In genomic region chr17:57923182-57923872, GRCh38 we compare ENCODE assay signal across 16 cellular contexts. TPM values are rescaled to one million over a fixed set of nuclear protein-coding genes. Genes with fewer than 3 reads are reported as not detected.
A peak's percentile ranks its signal among the peaks of the same experiment; 100 is the strongest.
DNase-seq lines count a peak whose midpoint lies in the region; ATAC-seq and TF ChIP-seq lines count a peak whose summit lies in the region.
"Had no signal": no experiment of that assay in that cellular context is flagged by ENCODE, and none has a peak within 500 bp of the region (broad histone marks: within the 10 kb centered on the region; RNA-seq: fewer than 3 reads in every experiment).

No MANE protein-coding gene starts in this region.

- ATAC-seq in gastroesophageal sphincter = no peak
- no peak for ATAC-seq in HG03280 (IDR thresholded peaks at IDR 0.05; ENCODE audit: unreplicated experiment)
- ATAC-seq in GM21423 (IDR thresholded peaks at IDR 0.05; ENCODE audit: unreplicated experiment) = no peak

- POLR2A ChIA-PET in RWPE1 (lab: Yijun Ruan, JAX; ENCODE audit: low non-redundant PET) = no interaction called here

- H3K9ac ChIP-seq in BLaER1 = no peak overlapping the region

- H3K36me3 ChIP-seq in BLaER1 = no peaks in the 10 kb centered on the region
- no peaks in the 10 kb centered on the region for H3K36me3 ChIP-seq in gastroesophageal sphincter
- no peaks in the 10 kb centered on the region for H3K36me3 ChIP-seq in sigmoid colon
- H3K36me3 ChIP-seq: SJCRH30 had no signal

- intact Hi-C loops in sigmoid colon (cut with DNase I) = no loop called here

- H3K4me3 ChIP-seq in BLaER1 (no peak overlapping the region), gastroesophageal sphincter (no peak overlapping the region), sigmoid colon (no peak overlapping the region)
- H3K4me3 ChIP-seq: SJCRH30 had no signal

- TF ChIP-seq EP300 in gastroesophageal sphincter (IDR thresholded peaks at IDR 0.05) (no peak), sigmoid colon (IDR thresholded peaks at IDR 0.05) (no peak)

- 88 to 92% methylated on average over 1 to 2 of the region's 5 CpGs for WGBS in gastroesophageal sphincter (ENCODE audit: low coverage in 1 of 2), 2 donors
- 84 to 88% methylated on average over 5 of the region's 5 CpGs for WGBS in sigmoid colon, 2 donors

- peaks cover 8% of the 10 kb centered on the region; the same call in 1 of the 2 replicates for H4K20me1 ChIP-seq in BLaER1

- DNase-seq in RWPE1 (ENCODE audit: low spot score) (no peak), sigmoid colon (no peak), NCI-H1436 treated with DMSO at 0.1 percent for 48 hours (lab: John Stamatoyannopoulos, UW) (no peak)
- no peak for DNase-seq in stimulated activated CD8-positive, alpha-beta memory T cell treated with anti-CD3 and anti-CD28 coated beads, Interleukin-4, amount 100 ng/mL, for 48 hours
- DNase-seq: CD4-positive, alpha-beta memory T cell; DND-41; GF-D8; GOT3; NCI-H1417; NCI-H2029 treated with DMSO at 0.1 percent for 48 hours; NCI-H524; SJCRH30 had no signal

- H3K4me2 ChIP-seq in BLaER1 = 0 out of 2 replicates have a peak overlapping the region, but pooled peaks have one; percentile 11

- CTCF ChIA-PET in RWPE1 (lab: Yijun Ruan, JAX) = no interaction called here

- H3K27ac ChIP-seq in BLaER1 (no peak overlapping the region), RWPE1 (peak overlapping the region; percentile 67), gastroesophageal sphincter (peak overlapping the region; percentile 93 to 100 (median 98)), sigmoid colon (peak overlapping the region; percentile 97 to 100 (median 99))
- H3K27ac ChIP-seq: SJCRH30 had no signal

- H3K4me1 ChIP-seq in BLaER1 (peaks cover 66% of the 10 kb centered on the region), gastroesophageal sphincter (peaks cover 9 to 100% (median 57%) of the 10 kb centered on the region in 3 donors), sigmoid colon (peaks cover 0 to 99% (median 92%) of the 10 kb centered on the region in 4 donors)

- no peak for TF ChIP-seq POLR2A in gastroesophageal sphincter (IDR thresholded peaks at IDR 0.05)
- TF ChIP-seq POLR2A in sigmoid colon (IDR thresholded peaks at IDR 0.05) = no peak

- no peaks in the 10 kb centered on the region for H3K9me3 ChIP-seq in BLaER1
- H3K9me3 ChIP-seq in gastroesophageal sphincter = no peaks in the 10 kb centered on the region
- no peaks in the 10 kb centered on the region for H3K9me3 ChIP-seq in sigmoid colon
- H3K9me3 ChIP-seq: SJCRH30 had no signal

- TF ChIP-seq CTCF in RWPE1 (conservative IDR thresholded peaks at IDR 0.05; ENCODE audit: low read depth) (no peak), gastroesophageal sphincter (IDR thresholded peaks at IDR 0.05) (no peak), sigmoid colon (IDR thresholded peaks at IDR 0.05) (no peak)

- H3K27me3 ChIP-seq in BLaER1 (no peaks in the 10 kb centered on the region), gastroesophageal sphincter (no peaks in the 10 kb centered on the region), sigmoid colon (no peaks in the 10 kb centered on the region)
- H3K27me3 ChIP-seq: SJCRH30 had no signal

RNA-seq across cellular contexts. Expression of gene CUEDC1, which starts 31.9 kb away (rescaled TPM):
- total RNA-seq in gastroesophageal sphincter (10 to 100 TPM; 35.7 to 60.3 (median 45.6) TPM), sigmoid colon (10 to 100 TPM; 29.5 to 64.0 (median 33.7) TPM)
- 10 to 100 TPM in 2 of 3 donors, 1 to 10 TPM in 1; 3.0 to 20.0 (median 11.4) TPM for polyA plus RNA-seq in sigmoid colon
- polyA plus RNA-seq: CD4-positive, alpha-beta memory T cell had no signal
